Comparison of ENCODE assay signal across 17 cellular contexts in genomic region chr7:117064688-117065087, GRCh38.
DNase-seq lines count a peak whose midpoint lies in the region; ATAC-seq and TF ChIP-seq lines count a peak whose summit lies in the region.
"Had no signal": no experiment of that assay in that cellular context is flagged by ENCODE, and none has a peak within 500 bp of the region (broad histone marks: within the 10 kb centered on the region; RNA-seq: fewer than 3 reads in every experiment).

No MANE protein-coding gene starts in this region.

- H3K36me3 Mint-ChIP-seq in WTC11 = no peaks in the 10 kb centered on the region

- intact Hi-C loops in left cardiac atrium (cut with DNase I) = no loop called here

- peak overlapping the region; percentile 22 for H3K27ac ChIP-seq in cardiac muscle cell

- H3K4me1 Mint-ChIP-seq in WTC11 = peaks cover 36% of the 10 kb centered on the region
- H3K4me1 Mint-ChIP-seq: B cell had no signal

- H3K27me3 Mint-ChIP-seq in WTC11 (ENCODE audit: low read depth) = no peaks in the 10 kb centered on the region
- H3K27me3 Mint-ChIP-seq: B cell; CD4-positive, alpha-beta T cell had no signal

- DNase-seq in cardiac muscle cell (ENCODE audit: low read depth in 1 of 2, low spot score in 1 of 2) = no peak
- no peak for DNase-seq in left cardiac atrium
- DNase-seq in NCI-H146 (lab: John Stamatoyannopoulos, UW) = peak; percentile 91
- no peak for DNase-seq in WTC11 (ENCODE audit: low spot score)
- DNase-seq in AG08395 (ENCODE audit: low spot score) = no peak
- no peak for DNase-seq in stimulated activated CD4-positive, alpha-beta T cell treated with anti-CD3 and anti-CD28 coated beads, Interleukin-2, amount 100 ng/mL, for 48 hours
- no peak for DNase-seq in activated CD8-positive, alpha-beta memory T cell treated with anti-CD3 and anti-CD28 coated beads, Interleukin-2, amount 50 U/mL, for 48 hours
- DNase-seq: ACHN; C1 segment of cervical spinal cord; CD4-positive, alpha-beta T cell; DMS153; DMS79 treated with DMSO at 0.1 percent for 48 hours; EL; HCEC 1CT; IMR-90 had no signal

- no peak for ATAC-seq in left cardiac atrium
- peak; percentile 38 for ATAC-seq in WTC11
- no peak for ATAC-seq in GM21723 (IDR thresholded peaks at IDR 0.05; ENCODE audit: unreplicated experiment)

- no peaks in the 10 kb centered on the region for H3K27me3 ChIP-seq in cardiac muscle cell

- H3K4me3 ChIP-seq in cardiac muscle cell = no peak overlapping the region

- H3K9me3 ChIP-seq in cardiac muscle cell (ENCODE audit: low read depth) = no peaks in the 10 kb centered on the region

- peak overlapping the region; percentile 30; the same call in 1 of the 2 replicates for H3K27ac Mint-ChIP-seq in WTC11
- H3K27ac Mint-ChIP-seq: B cell; CD4-positive, alpha-beta T cell had no signal

- POLR2A ChIA-PET in WTC11 (lab: Charles Lee) = no interaction called here

- no peak for TF ChIP-seq CTCF in cardiac muscle cell (IDR thresholded peaks at IDR 0.05; ENCODE audit: low read depth, low read length)
- no peak for TF ChIP-seq CTCF in WTC11 (IDR thresholded peaks at IDR 0.05)

- H3K36me3 ChIP-seq in cardiac muscle cell = no peaks in the 10 kb centered on the region

- no peak overlapping the region for H3K4me3 Mint-ChIP-seq in WTC11
- H3K4me3 Mint-ChIP-seq: B cell; CD4-positive, alpha-beta T cell had no signal

- CTCF ChIA-PET in WTC11 (lab: Charles Lee) = no interaction called here

- H3K4me1 ChIP-seq in cardiac muscle cell (ENCODE audit: low read depth) = peaks cover 9% of the 10 kb centered on the region

- no peaks in the 10 kb centered on the region for H3K9me3 Mint-ChIP-seq in WTC11
- H3K9me3 Mint-ChIP-seq: CD4-positive, alpha-beta T cell had no signal

TF ChIP-seq in WTC11, 78 proteins besides CTCF, POLR2A, EP300 and RAD21:
- no peak for TF ChIP-seq SMAD4 (CRISPR knock-in tag; IDR thresholded peaks at IDR 0.05)
- no peak for TF ChIP-seq ZNF219 (CRISPR knock-in tag; IDR thresholded peaks at IDR 0.05; ENCODE audit: borderline replicate concordance)
- no peak for TF ChIP-seq NR1H2 (CRISPR knock-in tag; IDR thresholded peaks at IDR 0.05)
- no peak for TF ChIP-seq FOXK1 (CRISPR knock-in tag; IDR thresholded peaks at IDR 0.05)
- TF ChIP-seq STAT6 (CRISPR knock-in tag; conservative IDR thresholded peaks at IDR 0.05; ENCODE audit: low read depth) = no peak
- no peak for TF ChIP-seq MLX (CRISPR knock-in tag; IDR thresholded peaks at IDR 0.05)
- TF ChIP-seq ARID4B (CRISPR knock-in tag; IDR thresholded peaks at IDR 0.05; ENCODE audit: borderline replicate concordance) = no peak
- no peak for TF ChIP-seq TCF7 (CRISPR knock-in tag; IDR thresholded peaks at IDR 0.05; ENCODE audit: low read depth)
- TF ChIP-seq GTF2I (CRISPR knock-in tag; conservative IDR thresholded peaks at IDR 0.05) = no peak
- no peak for TF ChIP-seq RORB (CRISPR knock-in tag; IDR thresholded peaks at IDR 0.05)
- TF ChIP-seq ATF3 (CRISPR knock-in tag; conservative IDR thresholded peaks at IDR 0.05) = no peak
TF ChIP-seq in WTC11: peak in this region for 0.
